Comparison of ENCODE assay signal across 23 cellular contexts in genomic region chr21:45623436-45623835, GRCh38. TPM values are rescaled to one million over a fixed set of nuclear protein-coding genes. Genes with fewer than 3 reads are reported as not detected.
A peak's percentile ranks its signal among the peaks of the same experiment; 100 is the strongest.
DNase-seq lines count a peak whose midpoint lies in the region; ATAC-seq and TF ChIP-seq lines count a peak whose summit lies in the region.
"Had no signal": no experiment of that assay in that cellular context is flagged by ENCODE, and none has a peak within 500 bp of the region (broad histone marks: within the 10 kb centered on the region; RNA-seq: fewer than 3 reads in every experiment).

No MANE protein-coding gene starts in this region.

- TF ChIP-seq CTCF in transverse colon (IDR thresholded peaks at IDR 0.05), result no peak

- 77 to 90% methylated on average over 2 to 7 of the region's 7 CpGs for WGBS in transverse colon (ENCODE audit: low coverage in 1 of 2), 2 donors

- no peaks in the 10 kb centered on the region for H3K4me1 ChIP-seq in transverse colon
- H3K4me1 ChIP-seq: BE2C had no signal

- H3K4me3 Mint-ChIP-seq in activated T-helper 17 cell treated with anti-CD3 and anti-CD28 coated beads, Interleukin-2, amount 50 U/mL, for 72 hours, result no peak overlapping the region

- peak; percentile 46 for DNase-seq in activated effector memory CD4-positive, alpha-beta T cell treated with anti-CD3 and anti-CD28 coated beads, Interleukin-2, amount 50 U/mL, for 16 hours
- DNase-seq in activated effector memory CD4-positive, alpha-beta T cell treated with Interleukin-2 at 50 U/mL for 16 hours, result no peak
- DNase-seq in sciatic nerve (ENCODE audit: low spot score), result peak; percentile 42
- DNase-seq in NCI-H1694 treated with DMSO at 0.1 percent for 48 hours (lab: John Stamatoyannopoulos, UW), result no peak
- DNase-seq in transverse colon, result no peak
- no peak for DNase-seq in caudate nucleus (lab: John Stamatoyannopoulos, UW)
- DNase-seq: BE2C, COR-L47, DMS79 treated with DMSO at 0.1 percent for 48 hours, GM23248, HCEC 1CT, NCI-H1105, NCI-H146, NCI-H2029 treated with DMSO at 0.1 percent for 48 hours, NCI-H524 treated with DMSO at 0.1 percent for 48 hours, NCI-H82, SIG-M5, SK-N-SH had no signal

- TF ChIP-seq POLR2A in transverse colon (IDR thresholded peaks at IDR 0.05), result no peak

- intact Hi-C loops in sciatic nerve (cut with DNase I) (no loop called here), transverse colon (cut with DNase I; ENCODE audit: low total_unique reads) (no loop called here)

- H3K27ac Mint-ChIP-seq in activated T-helper 17 cell treated with anti-CD3 and anti-CD28 coated beads, Interleukin-2, amount 50 U/mL, for 72 hours, result peak overlapping the region; percentile 34

- no peaks in the 10 kb centered on the region for H3K4me1 Mint-ChIP-seq in activated T-helper 17 cell treated with anti-CD3 and anti-CD28 coated beads, Interleukin-2, amount 50 U/mL, for 72 hours

- no peaks in the 10 kb centered on the region for H3K9me3 Mint-ChIP-seq in activated T-helper 17 cell treated with anti-CD3 and anti-CD28 coated beads, Interleukin-2, amount 50 U/mL, for 72 hours

- no peaks in the 10 kb centered on the region for H3K36me3 Mint-ChIP-seq in activated T-helper 17 cell treated with anti-CD3 and anti-CD28 coated beads, Interleukin-2, amount 50 U/mL, for 72 hours (ENCODE audit: low read depth)

- no peaks in the 10 kb centered on the region for H3K36me3 ChIP-seq in transverse colon
- H3K36me3 ChIP-seq: BE2C had no signal

- in situ Hi-C loops in transverse colon (cut with MboI; ENCODE audit: low pct_ligation_motif_present in 1 of 4, low pct_unique_long_range_greater_than_20kb in 1 of 4, low sequenced_read_pairs in 3 of 4), result no loop called here

- no peak overlapping the region for H3K4me3 ChIP-seq in transverse colon
- H3K4me3 ChIP-seq: GM12878, GM23248 had no signal

- TF ChIP-seq EP300 in transverse colon (IDR thresholded peaks at IDR 0.05; ENCODE audit: low read depth), result no peak

- ATAC-seq in activated T-helper 17 cell treated with anti-CD3 and anti-CD28 coated beads, Interleukin-2, amount 50 U/mL, for 72 hours (replicated peaks), result no peak
- no peak for ATAC-seq in sciatic nerve
- ATAC-seq: GM12878, Panc1 had no signal

- H3K27ac ChIP-seq in transverse colon (no peak overlapping the region), caudate nucleus (ENCODE audit: low read depth, low read length) (no peak overlapping the region)
- H3K27ac ChIP-seq: GM23248, KMS-11 had no signal

- no peaks in the 10 kb centered on the region for H3K9me3 ChIP-seq in transverse colon
- H3K9me3 ChIP-seq: BE2C, SK-N-SH had no signal

- peaks cover 11% of the 10 kb centered on the region for H3K27me3 ChIP-seq in transverse colon
- H3K27me3 ChIP-seq: BE2C had no signal

- peaks cover 8% of the 10 kb centered on the region for H3K27me3 Mint-ChIP-seq in activated T-helper 17 cell treated with anti-CD3 and anti-CD28 coated beads, Interleukin-2, amount 50 U/mL, for 72 hours

RNA-seq across cellular contexts. Expression of gene PCBP3, which starts 20.1 kb away (rescaled TPM):
- total RNA-seq in activated T-helper 17 cell treated with anti-CD3 and anti-CD28 coated beads, Interleukin-2, amount 50 U/mL, for 72 hours, result 10 to 100 TPM; 11.6 to 16.5 TPM
- 14.1 TPM for total RNA-seq in sciatic nerve
- total RNA-seq in transverse colon, result 1 to 10 TPM in 3 of 4 donors, under 1 TPM in 1; 0.80 to 7.8 (median 5.3) TPM
- total RNA-seq: HT1080 had no signal

Comparison
In these comparisons a context has a peak if more than half of its experiments do, and no peak if none do; other contexts are left out.
1. DNase-seq: peak in activated effector memory CD4-positive, alpha-beta T cell treated with anti-CD3 and anti-CD28 coated beads, Interleukin-2, amount 50 U/mL, for 16 hours (single experiment) and sciatic nerve (single experiment); none in activated effector memory CD4-positive, alpha-beta T cell treated with Interleukin-2 at 50 U/mL for 16 hours (single experiment), NCI-H1694 treated with DMSO at 0.1 percent for 48 hours (single experiment), transverse colon (single experiment) and caudate nucleus (0 of 61).